In the genomic region with DNA sequence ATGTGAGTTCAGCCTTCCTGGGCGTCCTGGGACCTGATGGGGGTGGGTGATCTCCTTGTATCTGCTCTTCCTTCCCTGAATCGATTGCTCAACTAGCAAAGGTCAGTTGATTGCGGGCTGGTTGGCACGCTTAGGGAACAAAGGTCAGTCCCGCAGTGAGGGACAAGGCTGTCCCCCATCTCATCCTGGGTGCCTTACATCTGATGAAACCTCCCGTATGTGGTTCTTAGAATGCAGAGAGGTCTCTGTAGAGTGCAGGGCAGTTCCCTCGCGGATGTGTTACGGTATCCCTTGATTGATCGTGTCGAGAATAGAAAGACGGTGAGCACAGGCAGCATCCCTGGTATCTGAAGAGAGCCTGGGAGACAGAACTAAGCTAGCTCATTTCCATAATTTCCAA, we compare ENCODE assay signal across 16 cellular contexts. TPM values are rescaled to one million over a fixed set of nuclear protein-coding genes. Genes with fewer than 3 reads are reported as not detected.
DNase-seq lines count a peak whose midpoint lies in the region; ATAC-seq and TF ChIP-seq lines count a peak whose summit lies in the region.
"Had no signal": no experiment of that assay in that cellular context is flagged by ENCODE, and none has a peak within 500 bp of the region (broad histone marks: within the 10 kb centered on the region; RNA-seq: fewer than 3 reads in every experiment).

No MANE protein-coding gene starts in this region.

- no peak overlapping the region for H3K4me3 ChIP-seq in PC-3 (ENCODE audit: low read length)
- H3K4me3 ChIP-seq in hepatocyte: no peak overlapping the region
- no peak overlapping the region for H3K4me3 ChIP-seq in gastrocnemius medialis

- peaks cover 33% of the 10 kb centered on the region for H3K4me1 Mint-ChIP-seq in T-helper 1 cell treated with Interleukin-12 subunit alpha and Interleukin-12 subunit beta and Interleukin-4 antibody, amounts not matched to agents 30 μg/mL and 1 μg/mL, for 36 hours (ENCODE audit: low read depth)

- WGBS in hepatocyte (ENCODE audit: low lambda C conversion rate, missing lambda C conversion rate): 82% methylated on average over 12 of the region's 12 CpGs

- H3K4me3 Mint-ChIP-seq in T-helper 1 cell treated with Interleukin-12 subunit alpha and Interleukin-12 subunit beta and Interleukin-4 antibody, amounts not matched to agents 30 μg/mL and 1 μg/mL, for 36 hours: no peak overlapping the region
- H3K4me3 Mint-ChIP-seq: H9 had no signal

- no peaks in the 10 kb centered on the region for H3K27me3 Mint-ChIP-seq in T-helper 1 cell treated with Interleukin-12 subunit alpha and Interleukin-12 subunit beta and Interleukin-4 antibody, amounts not matched to agents 30 μg/mL and 1 μg/mL, for 36 hours (ENCODE audit: low read depth)

- H4K20me1 ChIP-seq in PC-3 (ENCODE audit: low read length): no peaks in the 10 kb centered on the region
- no peaks in the 10 kb centered on the region for H4K20me1 ChIP-seq in hepatocyte (ENCODE audit: insufficient read depth, poor library complexity, severe bottlenecking)

- H2AFZ ChIP-seq in PC-3 (ENCODE audit: low read length): no peak overlapping the region
- H2AFZ ChIP-seq in hepatocyte: no peak overlapping the region

- BruUV-seq in PC-3 (replicated peaks; lab: Mats Ljungman, UMichigan): no TSS peak

- DNase-seq in T-helper 1 cell: no peak
- no peak for DNase-seq in PC-3
- no peak for DNase-seq in hepatocyte (ENCODE audit: low spot score)
- DNase-seq in gastrocnemius medialis: no peak
- no peak for DNase-seq in cerebellum (ENCODE audit: low spot score)
- DNase-seq in caudate nucleus (lab: John Stamatoyannopoulos, UW): no peak
- DNase-seq: activated CD8-positive, alpha-beta memory T cell treated with anti-CD3 and anti-CD28 coated beads, Interleukin-2, amount 50 U/mL, for 4 hours; effector memory CD4-positive, alpha-beta T cell; foreskin melanocyte; H9; NCI-H1930; NCI-H69; right cardiac atrium had no signal

- CTCF ChIA-PET in PC-3 (lab: Charles Lee): interaction anchor here (0.6 kb wide), 1 partner anchor 69 kb away, joined by 5 read pairs; no protein-coding TSS in a partner anchor

- H3K27ac ChIP-seq in PC-3 (ENCODE audit: low read length) (no peak overlapping the region), hepatocyte (peak overlapping the region; percentile 65), gastrocnemius medialis (peak overlapping the region; percentile 56 to 80 (median 66)), caudate nucleus (ENCODE audit: low read depth, low read length) (no peak overlapping the region)
- H3K27ac ChIP-seq: 22Rv1 had no signal

- H3K4me2 ChIP-seq in PC-3 (ENCODE audit: low read length) (0 out of 2 replicates have a peak overlapping the region, but pooled peaks have one; percentile 4), hepatocyte (no peak overlapping the region)

- H3K9ac ChIP-seq in PC-3 (ENCODE audit: low read length): no peak overlapping the region

- ATAC-seq in PC-3 (no peak), gastrocnemius medialis (no peak), GM21717 (IDR thresholded peaks at IDR 0.05; ENCODE audit: unreplicated experiment) (no peak)
- ATAC-seq: right cardiac atrium had no signal

- H3K9me2 ChIP-seq in PC-3 (replicated peaks; ENCODE audit: low read length) (no peaks in the 10 kb centered on the region), hepatocyte (replicated peaks; ENCODE audit: insufficient read depth) (no peaks in the 10 kb centered on the region)

- intact Hi-C loops in PC-3 (cut with micrococcal nuclease): no loop called here
- intact Hi-C loops in gastrocnemius medialis (cut with DNase I; ENCODE audit: low total_unique reads): no loop called here

- H3K79me2 ChIP-seq in PC-3 (ENCODE audit: low read length) (peaks cover 61% of the 10 kb centered on the region), hepatocyte (peaks cover 54% of the 10 kb centered on the region)

- peaks cover 15% of the 10 kb centered on the region for H3K36me3 Mint-ChIP-seq in T-helper 1 cell treated with Interleukin-12 subunit alpha and Interleukin-12 subunit beta and Interleukin-4 antibody, amounts not matched to agents 30 μg/mL and 1 μg/mL, for 36 hours (ENCODE audit: low read depth)

- H3K27ac Mint-ChIP-seq in T-helper 1 cell treated with Interleukin-12 subunit alpha and Interleukin-12 subunit beta and Interleukin-4 antibody, amounts not matched to agents 30 μg/mL and 1 μg/mL, for 36 hours: peak overlapping the region; percentile 36
- H3K27ac Mint-ChIP-seq: H9 had no signal

- TF ChIP-seq POLR2A in gastrocnemius medialis (IDR thresholded peaks at IDR 0.05): no peak

- TF ChIP-seq CTCF in PC-3 (conservative IDR thresholded peaks at IDR 0.05; ENCODE audit: low read depth, low read length) (no peak), hepatocyte (IDR thresholded peaks at IDR 0.05; ENCODE audit: poor library complexity) (no peak), gastrocnemius medialis (IDR thresholded peaks at IDR 0.05 in 4 of 5, conservative IDR thresholded peaks at IDR 0.05 in 1 of 5) (no peak)

- no peaks in the 10 kb centered on the region for H3F3A ChIP-seq in PC-3 (ENCODE audit: low read length, unreplicated experiment)

- H3K36me3 ChIP-seq in PC-3 (ENCODE audit: low read depth, low read length) (peaks cover 14% of the 10 kb centered on the region), hepatocyte (replicated peaks; ENCODE audit: insufficient read depth, low read depth) (no peaks in the 10 kb centered on the region), gastrocnemius medialis (peaks cover 0 to 6% of the 10 kb centered on the region in 2 donors)

- POLR2A ChIA-PET in PC-3 (lab: Charles Lee; ENCODE audit: unreplicated experiment): no interaction called here

- no peaks in the 10 kb centered on the region for H3K27me3 ChIP-seq in PC-3 (ENCODE audit: low read length)
- no peaks in the 10 kb centered on the region for H3K27me3 ChIP-seq in hepatocyte
- H3K27me3 ChIP-seq in gastrocnemius medialis: no peaks in the 10 kb centered on the region

- no peaks in the 10 kb centered on the region for H3K9me3 Mint-ChIP-seq in T-helper 1 cell treated with Interleukin-12 subunit alpha and Interleukin-12 subunit beta and Interleukin-4 antibody, amounts not matched to agents 30 μg/mL and 1 μg/mL, for 36 hours
- H3K9me3 Mint-ChIP-seq: H9 had no signal

- H3K9me3 ChIP-seq in PC-3 (ENCODE audit: low read length) (no peaks in the 10 kb centered on the region), hepatocyte (ENCODE audit: low read depth) (no peaks in the 10 kb centered on the region), gastrocnemius medialis (no peaks in the 10 kb centered on the region)

- peaks cover 31% of the 10 kb centered on the region for H3K4me1 ChIP-seq in PC-3 (ENCODE audit: insufficient read depth, low read length)
- peaks cover 21% of the 10 kb centered on the region for H3K4me1 ChIP-seq in hepatocyte (ENCODE audit: insufficient read depth)
- H3K4me1 ChIP-seq in gastrocnemius medialis: peaks cover 76 to 77% of the 10 kb centered on the region in 2 donors

- in situ Hi-C loops in gastrocnemius medialis (cut with MboI; ENCODE audit: low sequenced_read_pairs in 4 of 4): loop anchor here (5.0 to 10.0 kb wide), 7 partner anchors 57 to 227 kb away; partner anchors contain the start of gene RAB17 (in 1 of the 4)

RNA-seq across cellular contexts. Expression of gene RBM44, which starts 56.4 kb away (rescaled TPM):
- 0.35 and 0.51 TPM in 2 replicates for total RNA-seq in PC-3 (2014; rRNA removed)
- total RNA-seq in hepatocyte: 0.40 and 0.53 TPM in 2 replicates
- polyA plus RNA-seq in hepatocyte: 0.47 and 0.76 TPM in 2 replicates
- total RNA-seq in gastrocnemius medialis: under 1 TPM; 0.07 to 0.51 (median 0.26) TPM
- 2.2 TPM for total RNA-seq in cerebellum

Comparison
In these comparisons a context has a peak if more than half of its experiments do, and no peak if none do; other contexts are left out.
1. H3K27ac ChIP-seq: peak in hepatocyte (single experiment) and gastrocnemius medialis (4 of 4); none in PC-3 (single experiment) and caudate nucleus (single experiment).